Comparison of ENCODE assay signal across 18 cellular contexts in genomic region chr2:200054681-200055468, GRCh38.
DNase-seq lines count a peak whose midpoint lies in the region; TF ChIP-seq lines count a peak whose summit lies in the region.
"Had no signal": no experiment of that assay in that cellular context is flagged by ENCODE, and none has a peak within 500 bp of the region (broad histone marks: within the 10 kb centered on the region; RNA-seq: fewer than 3 reads in every experiment).

No MANE protein-coding gene starts in this region.

- H3K27me3 Mint-ChIP-seq in endodermal cell (ENCODE audit: insufficient read depth) (no peaks in the 10 kb centered on the region), neural progenitor cell (ENCODE audit: insufficient read depth, low read depth) (peaks cover 5% of the 10 kb centered on the region)

- H2AFZ ChIP-seq in neural progenitor cell (replicated peaks) = peak overlapping the region; percentile 93

- H3K27ac ChIP-seq in endodermal cell (ENCODE audit: low read depth, low read length) (no peak overlapping the region), neural progenitor cell (no peak overlapping the region), tibial nerve (no peak overlapping the region), caudate nucleus (ENCODE audit: low read depth, low read length) (no peak overlapping the region)
- H3K27ac ChIP-seq: A549, lower lobe of right lung had no signal

- H3K9ac ChIP-seq in endodermal cell (ENCODE audit: extremely low read depth, low read length, poor library complexity, severe bottlenecking) (no peak overlapping the region), neural progenitor cell (no peak overlapping the region)

- TF ChIP-seq POLR2A in NB4 (IDR thresholded peaks at IDR 0.05; ENCODE audit: extremely low read depth, insufficient read length) = no peak
- no peak for TF ChIP-seq POLR2A in tibial nerve (IDR thresholded peaks at IDR 0.05)

- no peaks in the 10 kb centered on the region for H4K20me1 ChIP-seq in neural progenitor cell (ENCODE audit: low read depth)

- no peak overlapping the region for H3K4me2 ChIP-seq in neural progenitor cell
- H3K4me2 ChIP-seq: A549 had no signal

- DNase-seq in NCI-H1436 (lab: John Stamatoyannopoulos, UW) = peak; percentile 4
- DNase-seq in NCI-H1436 treated with DMSO at 0.1 percent for 48 hours (lab: John Stamatoyannopoulos, UW) = no peak
- peak; percentile 8 for DNase-seq in NB4 (ENCODE audit: low read depth)
- peak; percentile 88 for DNase-seq in endodermal cell
- DNase-seq in neural progenitor cell (ENCODE audit: low spot score) = peak; percentile 64
- no peak for DNase-seq in tibial nerve (ENCODE audit: low spot score in 2 of 2)
- DNase-seq in caudate nucleus (lab: John Stamatoyannopoulos, UW) = no peak
- no peak for DNase-seq in mucosa of gallbladder (ENCODE audit: low spot score)
- DNase-seq: activated B cell treated with CpG ODN at 0.5 μM for 24 hours; activated effector memory CD4-positive, alpha-beta T cell treated with anti-CD3 and anti-CD28 coated beads, Interleukin-2, amount 50 U/mL, for 16 hours; CD8-positive, alpha-beta memory T cell; lower lobe of right lung; MV-4-11; naive thymus-derived CD8-positive, alpha-beta T cell; NCI-H446 treated with DMSO at 0.1 percent for 48 hours; retina; T-cell had no signal

- H3K4me3 ChIP-seq in NB4 (ENCODE audit: low read depth, low read length) (no peak overlapping the region), endodermal cell (ENCODE audit: low read length) (no peak overlapping the region), neural progenitor cell (no peak overlapping the region), tibial nerve (no peak overlapping the region)
- H3K4me3 ChIP-seq: A549, lower lobe of right lung had no signal

- H3K36me3 Mint-ChIP-seq in endodermal cell (ENCODE audit: low read depth) (peaks cover 9% of the 10 kb centered on the region), neural progenitor cell (peaks cover 5% of the 10 kb centered on the region)
- H3K36me3 Mint-ChIP-seq: T-cell had no signal

- TF ChIP-seq CTCF in NB4 (IDR thresholded peaks at IDR 0.05; ENCODE audit: low read depth, low read length) (no peak), endodermal cell (conservative IDR thresholded peaks at IDR 0.05) (peak; percentile 82), neural progenitor cell (IDR thresholded peaks at IDR 0.05) (peak; percentile 62), tibial nerve (IDR thresholded peaks at IDR 0.05) (no peak)

- peaks cover 12% of the 10 kb centered on the region for H3K4me1 ChIP-seq in endodermal cell (ENCODE audit: control insufficient read depth, insufficient read depth, low read length)
- H3K4me1 ChIP-seq in neural progenitor cell = no peaks in the 10 kb centered on the region
- no peaks in the 10 kb centered on the region for H3K4me1 ChIP-seq in tibial nerve
- H3K4me1 ChIP-seq: lower lobe of right lung had no signal

- no peaks in the 10 kb centered on the region for H3K79me2 ChIP-seq in neural progenitor cell (ENCODE audit: low read depth)

- H3F3A ChIP-seq in neural progenitor cell (ENCODE audit: low read depth) = peaks cover 4% of the 10 kb centered on the region

- H3K4me1 Mint-ChIP-seq in endodermal cell (peaks cover 32% of the 10 kb centered on the region), neural progenitor cell (peaks cover 33% of the 10 kb centered on the region)
- H3K4me1 Mint-ChIP-seq: activated B cell treated with CpG ODN at 0.5 μM for 24 hours; CD8-positive, alpha-beta memory T cell; naive thymus-derived CD8-positive, alpha-beta T cell; T-cell had no signal

- no peaks in the 10 kb centered on the region for H3K36me3 ChIP-seq in endodermal cell (ENCODE audit: control insufficient read depth, insufficient read depth, low read length)
- no peaks in the 10 kb centered on the region for H3K36me3 ChIP-seq in neural progenitor cell
- no peaks in the 10 kb centered on the region for H3K36me3 ChIP-seq in tibial nerve
- H3K36me3 ChIP-seq: lower lobe of right lung had no signal

- peaks cover 57% of the 10 kb centered on the region for H3K9me3 ChIP-seq in endodermal cell (ENCODE audit: control insufficient read depth, low read length)
- no peaks in the 10 kb centered on the region for H3K9me3 ChIP-seq in neural progenitor cell (ENCODE audit: low read depth)
- H3K9me3 ChIP-seq in tibial nerve = peaks cover 0 to 3% (median 0%) of the 10 kb centered on the region in 4 donors
- H3K9me3 ChIP-seq: A549, lower lobe of right lung had no signal

- 90 to 91% methylated on average over 11 to 15 of the region's 15 CpGs for WGBS in endodermal cell (ENCODE audit: insufficient coverage in 1 of 2, insufficient read length in 1 of 2), 2 experiments
- WGBS in tibial nerve, 2 donors = 83 to 84% methylated on average over 10 to 13 of the region's 15 CpGs

- H3K9me3 Mint-ChIP-seq in endodermal cell (peaks cover 30% of the 10 kb centered on the region), neural progenitor cell (peaks cover 40% of the 10 kb centered on the region)

- no peaks in the 10 kb centered on the region for H3K27me3 ChIP-seq in endodermal cell (ENCODE audit: control insufficient read depth, insufficient read depth, low read length, poor library complexity, severe bottlenecking)
- no peaks in the 10 kb centered on the region for H3K27me3 ChIP-seq in neural progenitor cell
- no peaks in the 10 kb centered on the region for H3K27me3 ChIP-seq in tibial nerve

- H3K27ac Mint-ChIP-seq in endodermal cell (no peak overlapping the region), neural progenitor cell (no peak overlapping the region)
- H3K27ac Mint-ChIP-seq: activated B cell treated with CpG ODN at 0.5 μM for 24 hours; CD8-positive, alpha-beta memory T cell; naive thymus-derived CD8-positive, alpha-beta T cell; T-cell had no signal

- TF ChIP-seq EP300 in tibial nerve (IDR thresholded peaks at IDR 0.05) = no peak

- no peak overlapping the region for H3K4me3 Mint-ChIP-seq in endodermal cell
- no peak overlapping the region for H3K4me3 Mint-ChIP-seq in neural progenitor cell
- H3K4me3 Mint-ChIP-seq: activated B cell treated with CpG ODN at 0.5 μM for 24 hours; CD8-positive, alpha-beta memory T cell; naive thymus-derived CD8-positive, alpha-beta T cell; T-cell had no signal

Comparison
In these comparisons a context has a peak if more than half of its experiments do, and no peak if none do; other contexts are left out.
1. DNase-seq: peak in NCI-H1436 (single experiment), NB4 (single experiment), endodermal cell (single experiment) and neural progenitor cell (single experiment); none in NCI-H1436 treated with DMSO at 0.1 percent for 48 hours (single experiment), tibial nerve (0 of 2), caudate nucleus (0 of 61) and mucosa of gallbladder (single experiment).
2. CTCF ChIP-seq: peak in endodermal cell (single experiment) and neural progenitor cell (single experiment); none in NB4 (single experiment) and tibial nerve (0 of 5).